In the genomic region with DNA sequence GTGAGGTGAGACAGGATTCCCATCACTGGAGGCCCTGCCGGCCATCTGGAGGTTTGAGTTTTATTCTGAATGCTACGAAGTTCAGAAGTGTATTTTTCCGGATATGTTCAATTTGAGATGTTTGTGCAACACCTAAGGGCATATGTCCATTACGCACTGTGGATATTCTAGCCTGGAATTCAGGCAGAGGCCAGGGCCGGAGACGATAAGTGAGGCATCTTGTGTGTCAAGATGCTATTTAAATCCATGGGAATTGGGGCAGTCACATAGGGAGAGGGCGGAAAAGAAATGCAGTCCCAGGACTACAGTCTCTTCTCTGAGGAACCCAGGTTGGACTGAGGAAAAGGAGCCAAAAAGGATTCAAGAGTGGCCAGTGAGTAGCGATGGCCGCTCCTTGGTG, we compare ENCODE assay signal across 9 cellular contexts. TPM values are rescaled to one million over a fixed set of nuclear protein-coding genes. Genes with fewer than 3 reads are reported as not detected.
DNase-seq lines count a peak whose midpoint lies in the region; ATAC-seq and TF ChIP-seq lines count a peak whose summit lies in the region.
"Had no signal": no experiment of that assay in that cellular context is flagged by ENCODE, and none has a peak within 500 bp of the region (broad histone marks: within the 10 kb centered on the region; RNA-seq: fewer than 3 reads in every experiment).

No MANE protein-coding gene starts in this region.

- no peaks in the 10 kb centered on the region for H3K9me3 Mint-ChIP-seq in stimulated activated naive CD8-positive, alpha-beta T cell treated with anti-CD3 and anti-CD28 coated beads, Interleukin-15, Interleukin-2, amounts not matched to agents 100 ng/mL and 50 ng/mL, for 24 hours
- H3K9me3 Mint-ChIP-seq in activated naive CD8-positive, alpha-beta T cell treated with anti-CD3 and anti-CD28 coated beads, Interleukin-2, amount 10 ng/mL, durations not matched to agents 7 days and 5 days = no peaks in the 10 kb centered on the region

- H3K4me3 ChIP-seq in iPS-15b (ENCODE audit: low read depth, low read length) = peak overlapping the region; percentile 93

- no peak overlapping the region for H3K27ac Mint-ChIP-seq in stimulated activated naive CD8-positive, alpha-beta T cell treated with anti-CD3 and anti-CD28 coated beads, Interleukin-15, Interleukin-2, amounts not matched to agents 100 ng/mL and 50 ng/mL, for 24 hours
- H3K27ac Mint-ChIP-seq in activated naive CD8-positive, alpha-beta T cell treated with anti-CD3 and anti-CD28 coated beads, Interleukin-2, amount 10 ng/mL, durations not matched to agents 7 days and 5 days = no peak overlapping the region

- H3K4me3 Mint-ChIP-seq in stimulated activated naive CD8-positive, alpha-beta T cell treated with anti-CD3 and anti-CD28 coated beads, Interleukin-15, Interleukin-2, amounts not matched to agents 100 ng/mL and 50 ng/mL, for 24 hours = peak overlapping the region; percentile 95
- peak overlapping the region; percentile 96 for H3K4me3 Mint-ChIP-seq in activated naive CD8-positive, alpha-beta T cell treated with anti-CD3 and anti-CD28 coated beads, Interleukin-2, amount 10 ng/mL, durations not matched to agents 7 days and 5 days

- peaks cover 37% of the 10 kb centered on the region for H3K4me1 Mint-ChIP-seq in stimulated activated naive CD8-positive, alpha-beta T cell treated with anti-CD3 and anti-CD28 coated beads, Interleukin-15, Interleukin-2, amounts not matched to agents 100 ng/mL and 50 ng/mL, for 24 hours (ENCODE audit: low read depth)
- peaks cover 21% of the 10 kb centered on the region for H3K4me1 Mint-ChIP-seq in activated naive CD8-positive, alpha-beta T cell treated with anti-CD3 and anti-CD28 coated beads, Interleukin-2, amount 10 ng/mL, durations not matched to agents 7 days and 5 days

- H3K4me1 ChIP-seq in iPS-15b (ENCODE audit: control insufficient read depth, insufficient read depth, low read length) = peaks cover 8% of the 10 kb centered on the region

- ATAC-seq in stimulated activated naive CD8-positive, alpha-beta T cell treated with anti-CD3 and anti-CD28 coated beads, Interleukin-15, Interleukin-2, amounts not matched to agents 100 U/mL and 50 U/mL, for 24 hours = no peak
- no peak for ATAC-seq in activated naive CD8-positive, alpha-beta T cell treated with anti-CD3 and anti-CD28 coated beads, Interleukin-2, amount 10 ng/mL, durations not matched to agents 7 days and 5 days (ENCODE audit: low read depth)
- no peak for ATAC-seq in GM18517 (IDR thresholded peaks at IDR 0.05; ENCODE audit: unreplicated experiment)
- ATAC-seq in HG02870 (IDR thresholded peaks at IDR 0.05; ENCODE audit: unreplicated experiment) = no peak

- H3K27me3 Mint-ChIP-seq in stimulated activated naive CD8-positive, alpha-beta T cell treated with anti-CD3 and anti-CD28 coated beads, Interleukin-15, Interleukin-2, amounts not matched to agents 100 ng/mL and 50 ng/mL, for 24 hours = no peaks in the 10 kb centered on the region
- no peaks in the 10 kb centered on the region for H3K27me3 Mint-ChIP-seq in activated naive CD8-positive, alpha-beta T cell treated with anti-CD3 and anti-CD28 coated beads, Interleukin-2, amount 10 ng/mL, durations not matched to agents 7 days and 5 days

- no peaks in the 10 kb centered on the region for H3K9me3 ChIP-seq in iPS-15b (ENCODE audit: control insufficient read depth, insufficient read depth, low read length)

- peaks cover 14% of the 10 kb centered on the region for H3K36me3 Mint-ChIP-seq in stimulated activated naive CD8-positive, alpha-beta T cell treated with anti-CD3 and anti-CD28 coated beads, Interleukin-15, Interleukin-2, amounts not matched to agents 100 ng/mL and 50 ng/mL, for 24 hours (ENCODE audit: low read depth)
- no peaks in the 10 kb centered on the region for H3K36me3 Mint-ChIP-seq in activated naive CD8-positive, alpha-beta T cell treated with anti-CD3 and anti-CD28 coated beads, Interleukin-2, amount 10 ng/mL, durations not matched to agents 7 days and 5 days

- H3K36me3 ChIP-seq in iPS-15b (ENCODE audit: control insufficient read depth, insufficient read depth, low read length) = no peaks in the 10 kb centered on the region

- POLR2A ChIA-PET in activated naive CD8-positive, alpha-beta T cell treated with anti-CD3 and anti-CD28 coated beads, Interleukin-2, amount 10 ng/mL, durations not matched to agents 7 days and 5 days (lab: Charles Lee) = interaction anchor here (2.5 kb wide), 1 partner anchor 39 kb away, joined by 38 read pairs; the partner anchor contains the start of genes CDNF, HSPA14 and MSANTD7

- no peak for DNase-seq in stimulated activated naive CD8-positive, alpha-beta T cell treated with anti-CD3 and anti-CD28 coated beads, Interleukin-15, Interleukin-2, amounts not matched to agents 100 U/mL and 50 U/mL, for 24 hours
- DNase-seq in activated naive CD8-positive, alpha-beta T cell treated with anti-CD3 and anti-CD28 coated beads, Interleukin-2, amount 10 ng/mL, durations not matched to agents 7 days and 5 days = no peak
- DNase-seq in G401 (ENCODE audit: low spot score) (no peak), GM10266 (ENCODE audit: extremely low spot score) (no peak)
- DNase-seq: activated CD4-positive, alpha-beta T cell treated with anti-CD3 and anti-CD28 coated beads, Interleukin-2, amount 50 U/mL, for 48 hours had no signal

- TF ChIP-seq CTCF in GM10266 (IDR thresholded peaks at IDR 0.05; ENCODE audit: control insufficient read depth, insufficient read depth, low read depth, missing control alignments) = no peak

- in situ Hi-C loops in G401 (cut with HindIII; ENCODE audit: low sequenced_read_pairs) = no loop called here

- H3K27me3 ChIP-seq in iPS-15b (ENCODE audit: control insufficient read depth, insufficient read depth, low read length) = no peaks in the 10 kb centered on the region

- no peak overlapping the region for H3K9ac ChIP-seq in iPS-15b (ENCODE audit: low read depth, low read length)

RNA-seq across cellular contexts. Expression of gene SUV39H2, which starts 1.9 kb away (rescaled TPM):
- 10 to 100 TPM; 19.4 to 22.3 TPM for total RNA-seq in activated naive CD8-positive, alpha-beta T cell treated with anti-CD3 and anti-CD28 coated beads, Interleukin-2, amount 10 ng/mL, durations not matched to agents 7 days and 5 days
- total RNA-seq in G401 (2014; rRNA removed; shearing (Covaris generic)) = 31.0 and 44.0 TPM in 2 replicates

RNA-seq across cellular contexts. Expression of gene HSPA14, which starts 38.7 kb away (rescaled TPM):
- 10 to 100 TPM; 23.0 to 25.1 TPM for total RNA-seq in activated naive CD8-positive, alpha-beta T cell treated with anti-CD3 and anti-CD28 coated beads, Interleukin-2, amount 10 ng/mL, durations not matched to agents 7 days and 5 days
- total RNA-seq in G401 (2014; rRNA removed; shearing (Covaris generic)) = 52.3 and 63.7 TPM in 2 replicates

RNA-seq across cellular contexts. Expression of gene MSANTD7, which starts 38.7 kb away (rescaled TPM):
- total RNA-seq in activated naive CD8-positive, alpha-beta T cell treated with anti-CD3 and anti-CD28 coated beads, Interleukin-2, amount 10 ng/mL, durations not matched to agents 7 days and 5 days = 10 to 100 TPM; 17.0 to 19.4 TPM
- total RNA-seq in G401 (2014; rRNA removed; shearing (Covaris generic)) = 29.2 and 34.5 TPM in 2 replicates

RNA-seq across cellular contexts. Expression of gene CDNF, which starts 38.9 kb away (rescaled TPM):
- 1 to 10 TPM in 1 of 2 experiments, under 1 TPM in 1; 0.82 to 1.0 TPM for total RNA-seq in activated naive CD8-positive, alpha-beta T cell treated with anti-CD3 and anti-CD28 coated beads, Interleukin-2, amount 10 ng/mL, durations not matched to agents 7 days and 5 days
- total RNA-seq in G401 (2014; rRNA removed; shearing (Covaris generic)) = 0.27 and 0.49 TPM in 2 replicates
